Comparison of ENCODE assay signal across 21 cellular contexts in the genomic region with DNA sequence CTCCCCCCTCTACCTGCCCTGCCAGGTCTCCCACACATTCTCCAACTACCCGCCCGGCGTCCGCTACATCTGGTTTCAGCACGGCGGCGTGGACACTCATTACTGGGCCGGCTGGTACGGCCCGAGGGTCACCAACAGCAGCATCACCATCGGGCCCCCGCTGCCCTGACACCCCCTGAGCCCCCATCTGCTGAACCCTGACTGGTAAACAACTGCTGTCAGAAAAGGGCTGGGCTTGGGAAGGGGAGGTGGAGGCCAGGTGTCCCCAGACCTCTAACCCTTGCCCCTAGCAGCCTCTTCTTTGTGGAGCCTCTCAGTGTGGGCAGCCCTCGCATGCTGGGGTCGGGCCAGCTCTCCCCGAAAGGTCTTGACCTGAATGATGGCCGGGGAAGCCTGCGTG. TPM values are rescaled to one million over a fixed set of nuclear protein-coding genes. Genes with fewer than 3 reads are reported as not detected.
DNase-seq lines count a peak whose midpoint lies in the region; ATAC-seq, FAIRE-seq and TF ChIP-seq lines count a peak whose summit lies in the region.
"Had no signal": no experiment of that assay in that cellular context is flagged by ENCODE, and none has a peak within 500 bp of the region (broad histone marks: within the 10 kb centered on the region; RNA-seq: fewer than 3 reads in every experiment).

No MANE protein-coding gene starts in this region.

- H3K4me2 ChIP-seq in HepG2 (ENCODE audit: low read depth, low read length) = no peak overlapping the region
- H3K4me2 ChIP-seq: A549, BLaER1 had no signal

- CTCF ChIA-PET in HepG2 (lab: Yijun Ruan, JAX; ENCODE audit: low intra/inter-chr PET ratio, low total read pairs) = no interaction called here

- POLR2A ChIA-PET in HepG2 (lab: Yijun Ruan, JAX) = no interaction called here

- H3K4me3 ChIP-seq in HepG2 (replicated peaks in 1 of 3; ENCODE audit: insufficient read depth in 1 of 3, low read depth in 2 of 3, low read length in 3 of 3) (no peak overlapping the region), right lobe of liver (no peak overlapping the region), spleen (no peak overlapping the region), ascending aorta (no peak overlapping the region)
- H3K4me3 ChIP-seq: A549, BLaER1, GM12878 had no signal

- DNase-seq in HepG2 (ENCODE audit: low spot score) (no peak), right lobe of liver (no peak), nephron progenitor cell (no peak), spleen (peak; percentile 75), activated gamma-delta T cell treated with Interleukin-2 at 50 U/mL for 16 hours (no peak), ascending aorta (ENCODE audit: low spot score in 2 of 2) (no peak)
- DNase-seq: AML-193; Calu3; CD8-positive, alpha-beta T cell; DND-41; EL; GOT3; H9; KBM-7 had no signal

- peaks cover 43% of the 10 kb centered on the region for H3K27me3 Mint-ChIP-seq in nephron progenitor cell (ENCODE audit: low read depth, poor library complexity)

- no peak for TF ChIP-seq CTCF in HepG2 (CRISPR knock-in tag; IDR thresholded peaks at IDR 0.05)
- TF ChIP-seq CTCF in right lobe of liver (IDR thresholded peaks at IDR 0.05) = no peak
- TF ChIP-seq CTCF in nephron progenitor cell (IDR thresholded peaks at IDR 0.05) = no peak
- no peak for TF ChIP-seq CTCF in spleen (IDR thresholded peaks at IDR 0.05 in 8 of 11, conservative IDR thresholded peaks at IDR 0.05 in 3 of 11)
- no peak for TF ChIP-seq CTCF in ascending aorta (IDR thresholded peaks at IDR 0.05)

- intact Hi-C loops in HepG2 (cut with micrococcal nuclease; ENCODE audit: unreplicated experiment) = no loop called here
- intact Hi-C loops in right lobe of liver (cut with DNase I) = no loop called here
- intact Hi-C loops in spleen (cut with DNase I; ENCODE audit: low total_unique reads) = no loop called here
- intact Hi-C loops in ascending aorta (cut with DNase I) = no loop called here

- TF ChIP-seq EP300 in HepG2 (IDR thresholded peaks at IDR 0.05; ENCODE audit: low read depth in 2 of 2, low read length in 2 of 2) = no peak
- no peak for TF ChIP-seq EP300 in HepG2 (CRISPR knock-in tag; IDR thresholded peaks at IDR 0.05; ENCODE audit: borderline replicate concordance)

- in situ Hi-C loops in HepG2 (cut with HindIII; ENCODE audit: extremely low pct_ligation_motif_present, low pct_unique_long_range_greater_than_20kb) = loop anchor here (5.0 kb wide), 1 partner anchor 56 kb away; no protein-coding TSS in a partner anchor

- ATAC-seq in HepG2 = no peak
- ATAC-seq in right lobe of liver = no peak
- ATAC-seq: A549; CD8-positive, alpha-beta T cell; GM12878 had no signal

- TF ChIP-seq RAD21 in HepG2 (CRISPR knock-in tag; IDR thresholded peaks at IDR 0.05) = no peak

- H3K4me1 Mint-ChIP-seq in nephron progenitor cell = peaks cover under 1% of the 10 kb centered on the region
- H3K4me1 Mint-ChIP-seq: H9 had no signal

- WGBS in HepG2 (ENCODE audit: low lambda C conversion rate) = 95% methylated on average over 12 of the region's 17 CpGs
- 87% methylated on average over 4 of the region's 17 CpGs for WGBS in right lobe of liver (ENCODE audit: insufficient coverage, low coverage, low lambda C conversion rate, missing lambda C conversion rate)
- WGBS in spleen, 5 donors = 90 to 97% (median 91%) methylated on average over 17 of the region's 17 CpGs

- no TSS peak for BruUV-seq in HepG2 (replicated peaks; lab: Mats Ljungman, UMichigan)

- no peaks in the 10 kb centered on the region for H3K9me3 Mint-ChIP-seq in nephron progenitor cell
- H3K9me3 Mint-ChIP-seq: CD8-positive, alpha-beta T cell; H9 had no signal

- H2AFZ ChIP-seq in HepG2 (ENCODE audit: low read length) = no peak overlapping the region

- no peak overlapping the region for H3K9ac ChIP-seq in HepG2 (ENCODE audit: insufficient read depth, low read depth, low read length)
- H3K9ac ChIP-seq: BLaER1 had no signal

- H3K27ac ChIP-seq in HepG2 (ENCODE audit: extremely low read length, insufficient read depth, low read length) (no peak overlapping the region), right lobe of liver (no peak overlapping the region), spleen (no peak overlapping the region), ascending aorta (no peak overlapping the region)
- H3K27ac ChIP-seq: 22Rv1, A549, BLaER1 had no signal

- H3K27me3 ChIP-seq in HepG2 (ENCODE audit: control insufficient read depth in 1 of 2, insufficient read depth in 2 of 2, low read length in 2 of 2) (no peaks in the 10 kb centered on the region; a peak in 1 of 5 replicates), right lobe of liver (no peaks in the 10 kb centered on the region), spleen (replicated peaks in 1 of 7) (no peaks in the 10 kb centered on the region), ascending aorta (no peaks in the 10 kb centered on the region)
- H3K27me3 ChIP-seq: BLaER1 had no signal

- peaks cover 8% of the 10 kb centered on the region for H3K36me3 Mint-ChIP-seq in nephron progenitor cell (ENCODE audit: low read depth)

- no peak overlapping the region for H3K4me3 Mint-ChIP-seq in nephron progenitor cell
- H3K4me3 Mint-ChIP-seq: CD8-positive, alpha-beta T cell; H9 had no signal

- TF ChIP-seq POLR2A in HepG2 (IDR thresholded peaks at IDR 0.05; ENCODE audit: insufficient read depth in 1 of 2, low read depth in 2 of 2, low read length in 2 of 2) = no peak
- no peak for TF ChIP-seq POLR2A in right lobe of liver (IDR thresholded peaks at IDR 0.05)
- no peak for TF ChIP-seq POLR2A in spleen (IDR thresholded peaks at IDR 0.05)

- H3K79me2 ChIP-seq in HepG2 (ENCODE audit: insufficient read depth, low read length) = no peaks in the 10 kb centered on the region

- H4K20me1 ChIP-seq in HepG2 (ENCODE audit: insufficient read depth, low read length) = no peaks in the 10 kb centered on the region

- peak overlapping the region; percentile 96 for H3K27ac Mint-ChIP-seq in nephron progenitor cell
- H3K27ac Mint-ChIP-seq: CD14-positive monocyte; CD8-positive, alpha-beta T cell; H9 had no signal

- no peak for FAIRE-seq in HepG2 (lab: Jason Lieb, UNC)
- FAIRE-seq: A549, GM12878 had no signal

- H3K36me3 ChIP-seq in HepG2 (replicated peaks in 1 of 2; ENCODE audit: control insufficient read depth in 1 of 2, insufficient read depth in 2 of 2, low read length in 2 of 2) (peaks cover 7 to 16% of the 10 kb centered on the region in 2 experiments), right lobe of liver (no peaks in the 10 kb centered on the region), spleen (peaks cover 0 to 59% (median 8%) of the 10 kb centered on the region in 6 donors), ascending aorta (peaks cover 7 to 20% of the 10 kb centered on the region in 2 donors)

- H3K4me1 ChIP-seq in HepG2 (ENCODE audit: insufficient read depth, low read length) = peaks cover 20% of the 10 kb centered on the region
- H3K4me1 ChIP-seq in right lobe of liver = no peaks in the 10 kb centered on the region
- H3K4me1 ChIP-seq in spleen = peaks cover 0 to 42% (median 11%) of the 10 kb centered on the region in 6 donors
- H3K4me1 ChIP-seq in ascending aorta = peaks cover 0 to 2% of the 10 kb centered on the region in 2 donors
- H3K4me1 ChIP-seq: A549 had no signal

- H3K9me3 ChIP-seq in HepG2 (ENCODE audit: low read length) = no peaks in the 10 kb centered on the region
- no peaks in the 10 kb centered on the region for H3K9me3 ChIP-seq in right lobe of liver
- no peaks in the 10 kb centered on the region for H3K9me3 ChIP-seq in spleen
- H3K9me3 ChIP-seq in ascending aorta = no peaks in the 10 kb centered on the region
- H3K9me3 ChIP-seq: A549, BLaER1 had no signal

RNA-seq across cellular contexts. Expression of a gene that starts 2.9 kb away (rescaled TPM):
- total RNA-seq in HepG2 (2016; rRNA removed; fragmentation: Illumina TruSeq; extraction: Trizol) (10.0 and 10.7 TPM in 2 replicates), right lobe of liver (10 to 100 TPM in 4 of 6 experiments, 1 to 10 TPM in 2; 7.0 to 21.1 (median 11.5) TPM), spleen (10 to 100 TPM in 6 of 7 donors, 1 to 10 TPM in 1; 8.1 to 21.2 (median 14.5) TPM), ascending aorta (7.9 TPM)
- 21.0 and 25.0 TPM in 2 replicates for total RNA-seq in HepG2 (2016; cell fraction: cytosol; rRNA removed; fragmentation: Illumina TruSeq; extraction: Trizol; ENCODE audit: low read depth)
- total RNA-seq in HepG2 (2016; cell fraction: insoluble cytoplasmic fraction; rRNA removed; fragmentation: Illumina TruSeq; extraction: Trizol) = 8.7 and 9.5 TPM in 2 replicates
- 20.2 and 24.8 TPM in 2 replicates for total RNA-seq in HepG2 (2016; cell fraction: membrane; rRNA removed; fragmentation: Illumina TruSeq; extraction: Trizol)
- 4.0 and 5.2 TPM in 2 replicates for total RNA-seq in HepG2 (2016; cell fraction: nucleus; rRNA removed; fragmentation: Illumina TruSeq; extraction: Trizol)
- polyA plus RNA-seq in HepG2 (2011; rRNA removed) (8.0 and 8.1 TPM in 2 replicates), spleen (10 to 100 TPM; 13.1 to 19.5 (median 16.5) TPM)
- 7.1 and 10.5 TPM in 2 replicates for polyA plus RNA-seq in HepG2 (2011; cell fraction: cytosol; rRNA removed)
- polyA plus RNA-seq in HepG2 (2011; cell fraction: nucleus; rRNA removed) = 3.5 and 4.5 TPM in 2 replicates
- polyA plus RNA-seq in HepG2 (2012) = 2.1 and 2.9 TPM in 2 replicates
- 34.0 and 38.4 TPM in 2 replicates for polyA plus RNA-seq in HepG2 (2016; cell fraction: cytosol; fragmentation: Illumina TruSeq; extraction: Trizol; ENCODE audit: low read depth)
- 11.8 and 12.6 TPM in 2 replicates for polyA plus RNA-seq in HepG2 (2016; cell fraction: insoluble cytoplasmic fraction; fragmentation: Illumina TruSeq; extraction: Trizol; ENCODE audit: low read depth)
- polyA plus RNA-seq in HepG2 (2016; cell fraction: membrane; fragmentation: Illumina TruSeq; extraction: Trizol; ENCODE audit: low read depth) = 23.7 and 27.8 TPM in 2 replicates
- polyA plus RNA-seq in HepG2 (2016; cell fraction: nucleus; fragmentation: Illumina TruSeq; extraction: Trizol; ENCODE audit: insufficient read depth, low read depth) = 9.0 and 9.5 TPM in 2 replicates
- 3.3 and 10.2 TPM in 2 replicates for polyA minus RNA-seq in HepG2 (2011; rRNA and poly(A)+ RNA removed; ENCODE audit: low replicate concordance)
- 2.5 and 3.6 TPM in 2 replicates for polyA minus RNA-seq in HepG2 (2011; cell fraction: cytosol; rRNA and poly(A)+ RNA removed)
- 0.64 and 1.1 TPM in 2 replicates for polyA minus RNA-seq in HepG2 (2011; cell fraction: nucleus; rRNA and poly(A)+ RNA removed)
- total RNA-seq: G401, HT-29 had no signal

RNA-seq across cellular contexts. Expression of a gene that starts 6.4 kb away (rescaled TPM):
- 13.4 and 22.4 TPM in 2 replicates for total RNA-seq in HepG2 (2016; rRNA removed; fragmentation: Illumina TruSeq; extraction: Trizol)
- total RNA-seq in HepG2 (2016; cell fraction: cytosol; rRNA removed; fragmentation: Illumina TruSeq; extraction: Trizol; ENCODE audit: low read depth) = 8.3 and 9.2 TPM in 2 replicates
- 13.9 and 21.3 TPM in 2 replicates for total RNA-seq in HepG2 (2016; cell fraction: insoluble cytoplasmic fraction; rRNA removed; fragmentation: Illumina TruSeq; extraction: Trizol)
- 11.8 and 12.2 TPM in 2 replicates for total RNA-seq in HepG2 (2016; cell fraction: membrane; rRNA removed; fragmentation: Illumina TruSeq; extraction: Trizol)
- total RNA-seq in HepG2 (2016; cell fraction: nucleus; rRNA removed; fragmentation: Illumina TruSeq; extraction: Trizol) = 27.2 and 30.0 TPM in 2 replicates
- polyA plus RNA-seq in HepG2 (2011; rRNA removed) = 27.9 and 31.2 TPM in 2 replicates
- polyA plus RNA-seq in HepG2 (2011; cell fraction: cytosol; rRNA removed) = 15.5 and 22.9 TPM in 2 replicates
- polyA plus RNA-seq in HepG2 (2011; cell fraction: nucleus; rRNA removed) = 216 and 281 TPM in 2 replicates
- 14.5 and 21.6 TPM in 2 replicates for polyA plus RNA-seq in HepG2 (2012)
- 6.4 and 7.6 TPM in 2 replicates for polyA plus RNA-seq in HepG2 (2016; cell fraction: cytosol; fragmentation: Illumina TruSeq; extraction: Trizol; ENCODE audit: low read depth)
- polyA plus RNA-seq in HepG2 (2016; cell fraction: insoluble cytoplasmic fraction; fragmentation: Illumina TruSeq; extraction: Trizol; ENCODE audit: low read depth) = 16.6 and 20.5 TPM in 2 replicates
- 10.7 and 11.0 TPM in 2 replicates for polyA plus RNA-seq in HepG2 (2016; cell fraction: membrane; fragmentation: Illumina TruSeq; extraction: Trizol; ENCODE audit: low read depth)
- polyA plus RNA-seq in HepG2 (2016; cell fraction: nucleus; fragmentation: Illumina TruSeq; extraction: Trizol; ENCODE audit: insufficient read depth, low read depth) = 63.3 and 73.9 TPM in 2 replicates
- 6.4 and 37.9 TPM in 2 replicates for polyA minus RNA-seq in HepG2 (2011; rRNA and poly(A)+ RNA removed; ENCODE audit: low replicate concordance)
- polyA minus RNA-seq in HepG2 (2011; cell fraction: cytosol; rRNA and poly(A)+ RNA removed) = 5.6 and 11.0 TPM in 2 replicates
- 63.7 and 77.4 TPM in 2 replicates for polyA minus RNA-seq in HepG2 (2011; cell fraction: nucleus; rRNA and poly(A)+ RNA removed)
- 10 to 100 TPM in 4 of 6 experiments, 1 to 10 TPM in 2; 8.7 to 15.3 (median 10.5) TPM for total RNA-seq in right lobe of liver
- total RNA-seq in spleen = 10 to 100 TPM; 15.3 to 30.5 (median 21.6) TPM
- polyA plus RNA-seq in spleen = 10 to 100 TPM; 27.9 to 39.4 (median 37.1) TPM
- 62.7 TPM for total RNA-seq in ascending aorta

RNA-seq across cellular contexts. Expression of a gene that starts 6.9 kb away (rescaled TPM):
- total RNA-seq in HepG2 (2016; rRNA removed; fragmentation: Illumina TruSeq; extraction: Trizol) (112 and 118 TPM in 2 replicates), right lobe of liver (10 to 100 TPM in 4 of 6 experiments, 1 to 10 TPM in 2; 6.6 to 23.7 (median 16.0) TPM), spleen (1 to 10 TPM; 2.1 to 6.7 (median 4.5) TPM), ascending aorta (6.1 TPM)
- 24.1 and 26.6 TPM in 2 replicates for total RNA-seq in HepG2 (2016; cell fraction: cytosol; rRNA removed; fragmentation: Illumina TruSeq; extraction: Trizol; ENCODE audit: low read depth)
- total RNA-seq in HepG2 (2016; cell fraction: insoluble cytoplasmic fraction; rRNA removed; fragmentation: Illumina TruSeq; extraction: Trizol) = 117 and 122 TPM in 2 replicates
- total RNA-seq in HepG2 (2016; cell fraction: membrane; rRNA removed; fragmentation: Illumina TruSeq; extraction: Trizol) = 42.0 and 46.9 TPM in 2 replicates
- total RNA-seq in HepG2 (2016; cell fraction: nucleus; rRNA removed; fragmentation: Illumina TruSeq; extraction: Trizol) = 44.1 and 50.6 TPM in 2 replicates
- polyA plus RNA-seq in HepG2 (2011; rRNA removed) (79.1 and 79.3 TPM in 2 replicates), spleen (1 to 10 TPM; 3.8 to 5.8 (median 5.8) TPM)
- polyA plus RNA-seq in HepG2 (2011; cell fraction: cytosol; rRNA removed) = 111 and 159 TPM in 2 replicates
- 117 and 119 TPM in 2 replicates for polyA plus RNA-seq in HepG2 (2011; cell fraction: nucleus; rRNA removed)
- 56.3 and 79.3 TPM in 2 replicates for polyA plus RNA-seq in HepG2 (2012)
- 32.5 and 36.0 TPM in 2 replicates for polyA plus RNA-seq in HepG2 (2016; cell fraction: cytosol; fragmentation: Illumina TruSeq; extraction: Trizol; ENCODE audit: low read depth)
- 190 and 198 TPM in 2 replicates for polyA plus RNA-seq in HepG2 (2016; cell fraction: insoluble cytoplasmic fraction; fragmentation: Illumina TruSeq; extraction: Trizol; ENCODE audit: low read depth)
- polyA plus RNA-seq in HepG2 (2016; cell fraction: membrane; fragmentation: Illumina TruSeq; extraction: Trizol; ENCODE audit: low read depth) = 55.6 and 59.6 TPM in 2 replicates
- polyA plus RNA-seq in HepG2 (2016; cell fraction: nucleus; fragmentation: Illumina TruSeq; extraction: Trizol; ENCODE audit: insufficient read depth, low read depth) = 151 and 157 TPM in 2 replicates
- polyA minus RNA-seq in HepG2 (2011; rRNA and poly(A)+ RNA removed; ENCODE audit: low replicate concordance) = 7.8 and 69.7 TPM in 2 replicates
- 28.6 and 33.3 TPM in 2 replicates for polyA minus RNA-seq in HepG2 (2011; cell fraction: cytosol; rRNA and poly(A)+ RNA removed)
- 16.7 and 18.5 TPM in 2 replicates for polyA minus RNA-seq in HepG2 (2011; cell fraction: nucleus; rRNA and poly(A)+ RNA removed)
- total RNA-seq: HT-29 had no signal
- polyA plus RNA-seq: CD14-positive monocyte had no signal

RNA-seq across cellular contexts. Expression of a gene that starts 19.8 kb away (rescaled TPM):
- total RNA-seq in HepG2 (2016; rRNA removed; fragmentation: Illumina TruSeq; extraction: Trizol) (37.6 and 53.8 TPM in 2 replicates), right lobe of liver (10 to 100 TPM; 18.0 to 66.4 (median 29.7) TPM), spleen (10 to 100 TPM; 22.7 to 41.0 (median 29.8) TPM), ascending aorta (18.3 TPM)
- total RNA-seq in HepG2 (2016; cell fraction: cytosol; rRNA removed; fragmentation: Illumina TruSeq; extraction: Trizol; ENCODE audit: low read depth) = 164 and 195 TPM in 2 replicates
- 34.8 and 55.0 TPM in 2 replicates for total RNA-seq in HepG2 (2016; cell fraction: insoluble cytoplasmic fraction; rRNA removed; fragmentation: Illumina TruSeq; extraction: Trizol)
- total RNA-seq in HepG2 (2016; cell fraction: membrane; rRNA removed; fragmentation: Illumina TruSeq; extraction: Trizol) = 127 and 152 TPM in 2 replicates
- total RNA-seq in HepG2 (2016; cell fraction: nucleus; rRNA removed; fragmentation: Illumina TruSeq; extraction: Trizol) = 28.6 and 32.6 TPM in 2 replicates
- polyA plus RNA-seq in HepG2 (2011; rRNA removed) (51.8 and 53.0 TPM in 2 replicates), spleen (10 to 100 TPM; 30.8 to 42.1 (median 37.2) TPM)
- 56.2 and 86.8 TPM in 2 replicates for polyA plus RNA-seq in HepG2 (2011; cell fraction: cytosol; rRNA removed)
- 69.0 and 73.0 TPM in 2 replicates for polyA plus RNA-seq in HepG2 (2011; cell fraction: nucleus; rRNA removed)
- polyA plus RNA-seq in HepG2 (2012) = 33.6 and 38.0 TPM in 2 replicates
- polyA plus RNA-seq in HepG2 (2016; cell fraction: cytosol; fragmentation: Illumina TruSeq; extraction: Trizol; ENCODE audit: low read depth) = 231 and 260 TPM in 2 replicates
- polyA plus RNA-seq in HepG2 (2016; cell fraction: insoluble cytoplasmic fraction; fragmentation: Illumina TruSeq; extraction: Trizol; ENCODE audit: low read depth) = 43.5 and 51.8 TPM in 2 replicates
- polyA plus RNA-seq in HepG2 (2016; cell fraction: membrane; fragmentation: Illumina TruSeq; extraction: Trizol; ENCODE audit: low read depth) = 147 and 163 TPM in 2 replicates
- polyA plus RNA-seq in HepG2 (2016; cell fraction: nucleus; fragmentation: Illumina TruSeq; extraction: Trizol; ENCODE audit: insufficient read depth, low read depth) = 60.5 and 63.4 TPM in 2 replicates
- polyA minus RNA-seq in HepG2 (2011; rRNA and poly(A)+ RNA removed; ENCODE audit: low replicate concordance) = 65.7 and 126 TPM in 2 replicates
- polyA minus RNA-seq in HepG2 (2011; cell fraction: cytosol; rRNA and poly(A)+ RNA removed) = 20.8 and 24.6 TPM in 2 replicates
- 15.5 and 18.3 TPM in 2 replicates for polyA minus RNA-seq in HepG2 (2011; cell fraction: nucleus; rRNA and poly(A)+ RNA removed)

RNA-seq across cellular contexts. Expression of a gene that starts 30.4 kb away (rescaled TPM):
- total RNA-seq in HepG2 (2016; rRNA removed; fragmentation: Illumina TruSeq; extraction: Trizol) (0.02 TPM in 1 of 2 replicates, not detected in the other), right lobe of liver (not detected), spleen (under 1 TPM in 4 of 7 donors, not detected in 3; 0.09 to 0.37 (median 0.17) TPM), ascending aorta (1.8 TPM)
- total RNA-seq in HepG2 (2016; cell fraction: cytosol; rRNA removed; fragmentation: Illumina TruSeq; extraction: Trizol; ENCODE audit: low read depth) = not detected in 2 replicates
- 0.02 TPM in 1 of 2 replicates, not detected in the other for total RNA-seq in HepG2 (2016; cell fraction: insoluble cytoplasmic fraction; rRNA removed; fragmentation: Illumina TruSeq; extraction: Trizol)
- total RNA-seq in HepG2 (2016; cell fraction: membrane; rRNA removed; fragmentation: Illumina TruSeq; extraction: Trizol) = not detected in 2 replicates
- not detected in 2 replicates for total RNA-seq in HepG2 (2016; cell fraction: nucleus; rRNA removed; fragmentation: Illumina TruSeq; extraction: Trizol)
- polyA plus RNA-seq in HepG2 (2011; rRNA removed) (not detected in 2 replicates), spleen (under 1 TPM; 0.04 to 0.10 (median 0.06) TPM)
- polyA plus RNA-seq in HepG2 (2011; cell fraction: cytosol; rRNA removed) = under 0.01 TPM in 1 of 2 replicates, not detected in the other
- not detected in 2 replicates for polyA plus RNA-seq in HepG2 (2011; cell fraction: nucleus; rRNA removed)
- polyA plus RNA-seq in HepG2 (2012) = not detected in 2 replicates
- polyA plus RNA-seq in HepG2 (2016; cell fraction: cytosol; fragmentation: Illumina TruSeq; extraction: Trizol; ENCODE audit: low read depth) = not detected in 2 replicates
- not detected in 2 replicates for polyA plus RNA-seq in HepG2 (2016; cell fraction: insoluble cytoplasmic fraction; fragmentation: Illumina TruSeq; extraction: Trizol; ENCODE audit: low read depth)
- polyA plus RNA-seq in HepG2 (2016; cell fraction: membrane; fragmentation: Illumina TruSeq; extraction: Trizol; ENCODE audit: low read depth) = not detected in 2 replicates
- 0.05 TPM in 1 of 2 replicates, not detected in the other for polyA plus RNA-seq in HepG2 (2016; cell fraction: nucleus; fragmentation: Illumina TruSeq; extraction: Trizol; ENCODE audit: insufficient read depth, low read depth)
- 0.09 and 0.10 TPM in 2 replicates for polyA minus RNA-seq in HepG2 (2011; rRNA and poly(A)+ RNA removed; ENCODE audit: low replicate concordance)
- polyA minus RNA-seq in HepG2 (2011; cell fraction: cytosol; rRNA and poly(A)+ RNA removed) = not detected in 2 replicates
- polyA minus RNA-seq in HepG2 (2011; cell fraction: nucleus; rRNA and poly(A)+ RNA removed) = not detected in 2 replicates
- total RNA-seq: Calu3, HT-29 had no signal
